Comparison of ENCODE assay signal across 12 cellular contexts in genomic region chr17:39781814-39782213, GRCh38. TPM values are rescaled to one million over a fixed set of nuclear protein-coding genes. Genes with fewer than 3 reads are reported as not detected.
DNase-seq lines count a peak whose midpoint lies in the region; ATAC-seq lines count a peak whose summit lies in the region.
"Had no signal": no experiment of that assay in that cellular context is flagged by ENCODE, and none has a peak within 500 bp of the region (broad histone marks: within the 10 kb centered on the region; RNA-seq: fewer than 3 reads in every experiment).

No MANE protein-coding gene starts in this region.

- CTCF ChIA-PET in CD8-positive, alpha-beta memory T cell (lab: Charles Lee): interaction anchor here (1.4 to 2.0 kb wide), 4 partner anchors 32 to 160 kb away, joined by 3 to 7 read pairs (median 4); partner anchors contain the start of gene IKZF3

- H3K4me1 ChIP-seq in CD8-positive, alpha-beta memory T cell (ENCODE audit: insufficient read depth, low read length): peaks cover 62% of the 10 kb centered on the region
- H3K4me1 ChIP-seq: ascending aorta had no signal

- no peaks in the 10 kb centered on the region for H3K27me3 ChIP-seq in CD8-positive, alpha-beta memory T cell (ENCODE audit: insufficient read depth, low read length, poor library complexity, severe bottlenecking)
- H3K27me3 ChIP-seq: ascending aorta had no signal

- H3K4me3 ChIP-seq in CD8-positive, alpha-beta memory T cell (ENCODE audit: low read length): no peak overlapping the region
- H3K4me3 ChIP-seq: ascending aorta had no signal

- peaks cover 57 to 81% (median 75%) of the 10 kb centered on the region in 3 donors for H3K4me1 Mint-ChIP-seq in CD8-positive, alpha-beta memory T cell
- peaks cover 51 to 61% (median 58%) of the 10 kb centered on the region in 3 donors for H3K4me1 Mint-ChIP-seq in IgD-negative memory B cell
- H3K4me1 Mint-ChIP-seq in activated T-helper 17 cell treated with anti-CD3 and anti-CD28 coated beads, Interleukin-2, amount 50 U/mL, for 72 hours: peaks cover 38% of the 10 kb centered on the region
- H3K4me1 Mint-ChIP-seq in natural killer cell treated with Interleukin-12 subunit alpha and Interleukin-12 subunit beta and Interleukin-15 and Interleukin-18, amount 100 ng/mL, for 72 hours (ENCODE audit: low read depth in 2 of 2): peaks cover 49 to 62% of the 10 kb centered on the region in 2 donors

- H3K4me3 Mint-ChIP-seq in CD8-positive, alpha-beta memory T cell: peak overlapping the region in 6 of 7 donors; percentile 32 to 72 (median 56)
- peak overlapping the region in 2 of 4 donors; percentile 67 to 73 for H3K4me3 Mint-ChIP-seq in IgD-negative memory B cell
- H3K4me3 Mint-ChIP-seq in activated T-helper 17 cell treated with anti-CD3 and anti-CD28 coated beads, Interleukin-2, amount 50 U/mL, for 72 hours: peak overlapping the region; percentile 75
- peak overlapping the region; percentile 66 for H3K4me3 Mint-ChIP-seq in natural killer cell treated with Interleukin-12 subunit alpha and Interleukin-12 subunit beta and Interleukin-15 and Interleukin-18, amount 100 ng/mL, for 72 hours

- H3K36me3 ChIP-seq in CD8-positive, alpha-beta memory T cell (ENCODE audit: insufficient read depth, low read length): peaks cover 9% of the 10 kb centered on the region
- H3K36me3 ChIP-seq: ascending aorta had no signal

- no peak overlapping the region for H3K27ac ChIP-seq in CD8-positive, alpha-beta memory T cell (ENCODE audit: low read depth, low read length)
- H3K27ac ChIP-seq: ascending aorta had no signal

- H3K9me3 Mint-ChIP-seq in CD8-positive, alpha-beta memory T cell: no peaks in the 10 kb centered on the region
- peaks cover 0 to 2% (median 0%) of the 10 kb centered on the region in 3 donors for H3K9me3 Mint-ChIP-seq in IgD-negative memory B cell
- H3K9me3 Mint-ChIP-seq in activated T-helper 17 cell treated with anti-CD3 and anti-CD28 coated beads, Interleukin-2, amount 50 U/mL, for 72 hours: no peaks in the 10 kb centered on the region
- H3K9me3 Mint-ChIP-seq in natural killer cell treated with Interleukin-12 subunit alpha and Interleukin-12 subunit beta and Interleukin-15 and Interleukin-18, amount 100 ng/mL, for 72 hours: no peaks in the 10 kb centered on the region

- no peak for ATAC-seq in activated T-helper 17 cell treated with anti-CD3 and anti-CD28 coated beads, Interleukin-2, amount 50 U/mL, for 72 hours (replicated peaks)
- no peak for ATAC-seq in natural killer cell treated with Interleukin-12 subunit alpha and Interleukin-12 subunit beta and Interleukin-15 and Interleukin-18, amount 100 ng/mL, for 72 hours
- ATAC-seq in GM21825 (IDR thresholded peaks at IDR 0.05; ENCODE audit: unreplicated experiment) (no peak), GM21723 (IDR thresholded peaks at IDR 0.05; ENCODE audit: unreplicated experiment) (no peak)

- peak overlapping the region; percentile 6 to 99 (median 91) for H3K27ac Mint-ChIP-seq in CD8-positive, alpha-beta memory T cell
- peak overlapping the region in 2 of 3 donors; percentile 17 to 56 for H3K27ac Mint-ChIP-seq in IgD-negative memory B cell
- peak overlapping the region; percentile 90 for H3K27ac Mint-ChIP-seq in activated T-helper 17 cell treated with anti-CD3 and anti-CD28 coated beads, Interleukin-2, amount 50 U/mL, for 72 hours
- H3K27ac Mint-ChIP-seq in natural killer cell treated with Interleukin-12 subunit alpha and Interleukin-12 subunit beta and Interleukin-15 and Interleukin-18, amount 100 ng/mL, for 72 hours: peak overlapping the region; percentile 77 to 88

- H3K36me3 Mint-ChIP-seq in CD8-positive, alpha-beta memory T cell: peaks cover 7 to 68% (median 17%) of the 10 kb centered on the region in 3 donors
- peaks cover 19% of the 10 kb centered on the region for H3K36me3 Mint-ChIP-seq in IgD-negative memory B cell
- H3K36me3 Mint-ChIP-seq in activated T-helper 17 cell treated with anti-CD3 and anti-CD28 coated beads, Interleukin-2, amount 50 U/mL, for 72 hours (ENCODE audit: low read depth): peaks cover 90% of the 10 kb centered on the region
- H3K36me3 Mint-ChIP-seq in natural killer cell treated with Interleukin-12 subunit alpha and Interleukin-12 subunit beta and Interleukin-15 and Interleukin-18, amount 100 ng/mL, for 72 hours: peaks cover 15% of the 10 kb centered on the region

- POLR2A ChIA-PET in CD8-positive, alpha-beta memory T cell (lab: Charles Lee): interaction anchor here (1.1 to 1.8 kb wide), 3 partner anchors 12 to 24 kb away, joined by 4 to 9 read pairs (median 5); no protein-coding TSS in a partner anchor

- DNase-seq in CD8-positive, alpha-beta memory T cell: no peak
- no peak for DNase-seq in natural killer cell treated with Interleukin-12 subunit alpha and Interleukin-12 subunit beta and Interleukin-15 and Interleukin-18, amount 100 ng/mL, for 72 hours (ENCODE audit: low spot score)
- DNase-seq in OCI-M2 (lab: John Stamatoyannopoulos, UW; ENCODE audit: unreplicated experiment): no peak
- DNase-seq: activated CD4-positive, alpha-beta T cell treated with anti-CD3 and anti-CD28 coated beads for 4 hours; NCI-H1930; NCI-H526 treated with DMSO at 0.1 percent for 48 hours; stimulated activated naive CD4-positive, alpha-beta T cell treated with Interleukin-2 at 50 U/mL for 16 hours had no signal

- no peaks in the 10 kb centered on the region for H3K9me3 ChIP-seq in CD8-positive, alpha-beta memory T cell (ENCODE audit: low read length)
- H3K9me3 ChIP-seq: ascending aorta had no signal

- no peaks in the 10 kb centered on the region for H3K27me3 Mint-ChIP-seq in CD8-positive, alpha-beta memory T cell
- peaks cover 2% of the 10 kb centered on the region for H3K27me3 Mint-ChIP-seq in IgD-negative memory B cell
- H3K27me3 Mint-ChIP-seq in activated T-helper 17 cell treated with anti-CD3 and anti-CD28 coated beads, Interleukin-2, amount 50 U/mL, for 72 hours: no peaks in the 10 kb centered on the region
- H3K27me3 Mint-ChIP-seq in natural killer cell treated with Interleukin-12 subunit alpha and Interleukin-12 subunit beta and Interleukin-15 and Interleukin-18, amount 100 ng/mL, for 72 hours: no peaks in the 10 kb centered on the region

RNA-seq across cellular contexts. Expression of gene GRB7, which starts 44.1 kb away (rescaled TPM):
- total RNA-seq in CD8-positive, alpha-beta memory T cell: not detected
- polyA plus RNA-seq in CD8-positive, alpha-beta memory T cell: not detected
- not detected for polyA plus RNA-seq in IgD-negative memory B cell
- total RNA-seq in activated T-helper 17 cell treated with anti-CD3 and anti-CD28 coated beads, Interleukin-2, amount 50 U/mL, for 72 hours: under 1 TPM in 1 of 2 donors, not detected in 1; 0.40 TPM
- under 1 TPM in 1 of 2 donors, not detected in 1; 0.36 TPM for total RNA-seq in natural killer cell treated with Interleukin-12 subunit alpha and Interleukin-12 subunit beta and Interleukin-15 and Interleukin-18, amount 100 ng/mL, for 72 hours

RNA-seq across cellular contexts. Expression of gene MIEN1, which starts 51.5 kb away (rescaled TPM):
- 10 to 100 TPM; 42.3 to 46.2 TPM for total RNA-seq in CD8-positive, alpha-beta memory T cell
- polyA plus RNA-seq in CD8-positive, alpha-beta memory T cell: 114 TPM
- 113 TPM for polyA plus RNA-seq in IgD-negative memory B cell
- 10 to 100 TPM; 24.6 to 45.2 TPM for total RNA-seq in activated T-helper 17 cell treated with anti-CD3 and anti-CD28 coated beads, Interleukin-2, amount 50 U/mL, for 72 hours
- total RNA-seq in natural killer cell treated with Interleukin-12 subunit alpha and Interleukin-12 subunit beta and Interleukin-15 and Interleukin-18, amount 100 ng/mL, for 72 hours: 10 to 100 TPM; 56.3 to 64.6 TPM

Comparison
In these comparisons a context has a peak if more than half of its experiments do, and no peak if none do; other contexts are left out.
1. H3K27ac Mint-ChIP-seq: peak in every context shown above with its lines; median percentile 91 in CD8-positive, alpha-beta memory T cell; 90 in activated T-helper 17 cell treated with anti-CD3 and anti-CD28 coated beads, Interleukin-2, amount 50 U/mL, for 72 hours; 82 in natural killer cell treated with Interleukin-12 subunit alpha and Interleukin-12 subunit beta and Interleukin-15 and Interleukin-18, amount 100 ng/mL, for 72 hours; 36 in IgD-negative memory B cell.